ENCODE assay signal across 8 cellular contexts in genomic region chr17:77462101-77462500, GRCh38.
A peak's percentile ranks its signal among the peaks of the same experiment; 100 is the strongest.
DNase-seq lines count a peak whose midpoint lies in the region; ATAC-seq and TF ChIP-seq lines count a peak whose summit lies in the region.

No MANE protein-coding gene starts in this region.

- H3K9me3 Mint-ChIP-seq in effector memory CD8-positive, alpha-beta T cell, result no peaks in the 10 kb centered on the region

- no peak overlapping the region for H3K4me3 ChIP-seq in HUES6 (ENCODE audit: low read depth, low read length)
- peak overlapping the region in 2 of 8 donors; percentile 4 to 81 for H3K4me3 ChIP-seq in spleen

- H3K9me3 ChIP-seq in HUES6 (ENCODE audit: control insufficient read depth, insufficient read depth, low read depth, low read length) (no peaks in the 10 kb centered on the region), spleen (no peaks in the 10 kb centered on the region)

- H3K27ac Mint-ChIP-seq in effector memory CD8-positive, alpha-beta T cell, result peak overlapping the region; percentile 99

- no peaks in the 10 kb centered on the region for H3K27me3 ChIP-seq in HUES6 (ENCODE audit: control insufficient read depth, insufficient read depth, low read length)
- H3K27me3 ChIP-seq in spleen (replicated peaks in 1 of 7), result no peaks in the 10 kb centered on the region

- H3K27ac ChIP-seq in HUES6 (ENCODE audit: low read depth, low read length) (0 out of 2 replicates have a peak overlapping the region, but pooled peaks have one; percentile 22), spleen (peak overlapping the region; percentile 83 to 97 (median 92))

- H3K4me3 Mint-ChIP-seq in effector memory CD8-positive, alpha-beta T cell, result peak overlapping the region; percentile 94 to 99

- peaks cover 78 to 80% of the 10 kb centered on the region in 2 donors for H3K4me1 Mint-ChIP-seq in effector memory CD8-positive, alpha-beta T cell (ENCODE audit: low read depth in 2 of 2)

- DNase-seq in activated CD4-positive, alpha-beta T cell treated with anti-CD3 and anti-CD28 coated beads for 48 hours, result peak; percentile 50
- no peak for DNase-seq in activated CD4-positive, alpha-beta T cell treated with anti-CD3 and anti-CD28 coated beads, Interleukin-2, amount 50 U/mL, for 1 hour
- DNase-seq in effector memory CD8-positive, alpha-beta T cell, result peak in 1 of 3 experiments; percentile 42
- DNase-seq in spleen (peak; percentile 89), T1000 (lab: John Stamatoyannopoulos, UW) (no peak), NCI-H1694 treated with DMSO at 0.1 percent for 48 hours (lab: John Stamatoyannopoulos, UW) (no peak), left colon (no peak)

- 8 to 25% (median 14%) methylated on average over 11 of the region's 11 CpGs for WGBS in spleen, 5 donors

- ATAC-seq in effector memory CD8-positive, alpha-beta T cell (replicated peaks), result peak; percentile 27
- no peak for ATAC-seq in left colon

- TF ChIP-seq CTCF in spleen (IDR thresholded peaks at IDR 0.05 in 8 of 11, conservative IDR thresholded peaks at IDR 0.05 in 3 of 11), result no peak

- H3K36me3 ChIP-seq in HUES6 (ENCODE audit: control insufficient read depth, insufficient read depth, low read length) (no peaks in the 10 kb centered on the region), spleen (peaks cover 0 to 19% (median 0%) of the 10 kb centered on the region in 6 donors)

- no peak overlapping the region for H3K9ac ChIP-seq in HUES6 (ENCODE audit: low read length)

- no peak for TF ChIP-seq POLR2A in spleen (IDR thresholded peaks at IDR 0.05)

- peaks cover 64% of the 10 kb centered on the region for H3K4me1 ChIP-seq in HUES6 (ENCODE audit: control insufficient read depth, insufficient read depth, low read length)
- peaks cover 94 to 100% (median 100%) of the 10 kb centered on the region in 6 donors for H3K4me1 ChIP-seq in spleen

- peaks cover 59% of the 10 kb centered on the region for H3K36me3 Mint-ChIP-seq in effector memory CD8-positive, alpha-beta T cell (ENCODE audit: insufficient read depth)

- no peaks in the 10 kb centered on the region for H3K27me3 Mint-ChIP-seq in effector memory CD8-positive, alpha-beta T cell

- intact Hi-C loops in spleen (cut with DNase I; ENCODE audit: low total_unique reads), result no loop called here
- intact Hi-C loops in left colon (cut with DNase I, micrococcal nuclease), result no loop called here

Comparison
In these comparisons a context has a peak if more than half of its experiments do, and no peak if none do; other contexts are left out.
1. DNase-seq: peak in activated CD4-positive, alpha-beta T cell treated with anti-CD3 and anti-CD28 coated beads for 48 hours (single experiment) and spleen (single experiment); none in activated CD4-positive, alpha-beta T cell treated with anti-CD3 and anti-CD28 coated beads, Interleukin-2, amount 50 U/mL, for 1 hour (single experiment), T1000 (single experiment), NCI-H1694 treated with DMSO at 0.1 percent for 48 hours (single experiment) and left colon (0 of 2).